8 cellular contexts compared by ENCODE assay signal in the genomic region with DNA sequence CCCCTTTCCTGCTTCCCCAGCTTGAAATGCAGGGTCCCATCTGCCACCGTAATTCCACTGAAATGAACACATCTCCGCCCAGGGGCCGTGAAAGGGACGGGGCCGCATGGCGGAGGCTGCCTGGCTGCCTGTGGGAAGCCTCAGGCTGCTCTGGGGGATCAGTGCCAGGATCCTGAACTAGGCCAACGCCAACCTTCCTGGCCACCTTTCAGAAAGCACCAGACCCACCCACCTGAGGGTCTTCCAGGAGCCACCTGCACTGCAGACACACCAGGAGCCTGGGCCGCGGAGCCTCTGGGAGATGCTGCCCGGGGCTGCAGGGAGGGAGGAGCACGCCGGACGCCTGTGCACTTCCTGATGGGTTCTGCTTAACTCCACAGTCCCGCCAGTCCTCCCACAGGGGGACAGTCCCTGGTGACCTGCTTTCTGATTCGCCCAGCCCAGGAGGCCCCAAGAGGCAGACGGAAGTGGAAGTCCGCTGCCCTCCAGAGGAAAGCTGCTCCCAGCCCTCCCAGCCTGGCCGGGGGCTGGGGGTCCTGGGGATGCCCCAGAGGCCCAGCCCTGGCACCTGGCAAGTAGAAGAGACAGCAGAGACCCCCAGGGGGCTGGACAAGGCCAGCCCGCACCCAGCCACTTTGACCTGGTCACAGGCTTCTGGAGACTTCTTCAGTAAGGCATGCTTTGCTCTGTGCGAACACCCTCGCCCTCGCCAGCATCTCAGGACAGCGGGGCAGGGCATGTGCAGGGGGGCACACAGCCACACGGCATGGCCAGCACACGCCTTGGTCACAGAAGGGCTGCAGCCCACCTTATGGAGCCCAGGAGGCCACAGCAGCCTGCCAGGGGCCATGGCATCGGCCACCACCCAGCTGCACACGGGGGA. TPM values are rescaled to one million over a fixed set of nuclear protein-coding genes. Genes with fewer than 3 reads are reported as not detected.
DNase-seq lines count a peak whose midpoint lies in the region; ATAC-seq and TF ChIP-seq lines count a peak whose summit lies in the region.

A gene with protein sequence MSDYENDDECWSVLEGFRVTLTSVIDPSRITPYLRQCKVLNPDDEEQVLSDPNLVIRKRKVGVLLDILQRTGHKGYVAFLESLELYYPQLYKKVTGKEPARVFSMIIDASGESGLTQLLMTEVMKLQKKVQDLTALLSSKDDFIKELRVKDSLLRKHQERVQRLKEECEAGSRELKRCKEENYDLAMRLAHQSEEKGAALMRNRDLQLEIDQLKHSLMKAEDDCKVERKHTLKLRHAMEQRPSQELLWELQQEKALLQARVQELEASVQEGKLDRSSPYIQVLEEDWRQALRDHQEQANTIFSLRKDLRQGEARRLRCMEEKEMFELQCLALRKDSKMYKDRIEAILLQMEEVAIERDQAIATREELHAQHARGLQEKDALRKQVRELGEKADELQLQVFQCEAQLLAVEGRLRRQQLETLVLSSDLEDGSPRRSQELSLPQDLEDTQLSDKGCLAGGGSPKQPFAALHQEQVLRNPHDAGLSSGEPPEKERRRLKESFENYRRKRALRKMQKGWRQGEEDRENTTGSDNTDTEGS (minus strand): TSS at position 370 of the 883 bp plus-strand sequence. CDS start 1,591 bp downstream, outside the sequence.

- H3K27me3 ChIP-seq in heart right ventricle (no peaks in the 10 kb centered on the region), smooth muscle cell (ENCODE audit: low read depth) (no peaks in the 10 kb centered on the region)
- H3K27me3 ChIP-seq in CD4-positive, alpha-beta memory T cell (ENCODE audit: insufficient read depth, low read length): no peaks in the 10 kb centered on the region

- H3K27me3 Mint-ChIP-seq in CD4-positive, alpha-beta memory T cell: no peaks in the 10 kb centered on the region

- H3K4me3 ChIP-seq in heart right ventricle (peak within 1 kb of the TSS in 7 of 10 donors; percentile 1 to 55 (median 29)), smooth muscle cell (no peak within 1 kb of the TSS)
- no peak within 1 kb of the TSS for H3K4me3 ChIP-seq in CD4-positive, alpha-beta memory T cell (ENCODE audit: low read length in 2 of 2)

- DNase-seq in SKM-1 treated with dmso at 0.1 percent for 144 hours (lab: John Stamatoyannopoulos, UW; ENCODE audit: unreplicated experiment) (peak; percentile 76), heart right ventricle (no peak), smooth muscle cell (lab: John Stamatoyannopoulos, UW; ENCODE audit: unreplicated experiment) (no peak), cortex of kidney (lab: John Stamatoyannopoulos, UW) (no peak)
- no peak for DNase-seq in CD4-positive, alpha-beta memory T cell

- TF ChIP-seq CTCF in heart right ventricle (IDR thresholded peaks at IDR 0.05) (no peak), smooth muscle cell (IDR thresholded peaks at IDR 0.05; ENCODE audit: borderline replicate concordance, insufficient read depth, poor library complexity, severe bottlenecking) (no peak)

- 67 to 68% methylated on average over 27 of the region's 27 CpGs for WGBS in heart right ventricle, 2 donors
- 81% methylated on average over 27 of the region's 27 CpGs for WGBS in smooth muscle cell (ENCODE audit: low lambda C conversion rate)

- intact Hi-C loops in heart right ventricle (cut with DNase I): no loop called here
- intact Hi-C loops in CD4-positive, alpha-beta memory T cell (cut with micrococcal nuclease): no loop called here

- H3K27ac ChIP-seq in heart right ventricle: peak within 1 kb of the TSS in 1 of 10 donors; percentile 72
- H3K27ac ChIP-seq in smooth muscle cell (ENCODE audit: low read depth): no peak within 1 kb of the TSS
- no peak within 1 kb of the TSS for H3K27ac ChIP-seq in CD4-positive, alpha-beta memory T cell (ENCODE audit: low read depth, low read length)

- no peaks in the 10 kb centered on the region for H3K36me3 Mint-ChIP-seq in CD4-positive, alpha-beta memory T cell

- no peaks in the 10 kb centered on the region for H3K79me2 ChIP-seq in smooth muscle cell (ENCODE audit: low read depth)

- H2AFZ ChIP-seq in smooth muscle cell (ENCODE audit: low read depth): no peak within 1 kb of the TSS

- H3K4me3 Mint-ChIP-seq in CD4-positive, alpha-beta memory T cell: no peak within 1 kb of the TSS

- H3K27ac Mint-ChIP-seq in CD4-positive, alpha-beta memory T cell: peak within 1 kb of the TSS in 2 of 7 donors; percentile 15 to 37

- H4K20me1 ChIP-seq in smooth muscle cell (ENCODE audit: low read depth): no peaks in the 10 kb centered on the region

- H3K9me3 ChIP-seq in heart right ventricle: no peaks in the 10 kb centered on the region
- no peaks in the 10 kb centered on the region for H3K9me3 ChIP-seq in smooth muscle cell (replicated peaks; ENCODE audit: low read depth)
- no peaks in the 10 kb centered on the region for H3K9me3 ChIP-seq in CD4-positive, alpha-beta memory T cell (ENCODE audit: control insufficient read depth in 1 of 2, low read length in 2 of 2)

- H3K36me3 ChIP-seq in heart right ventricle (peaks cover 0 to 25% (median 0%) of the 10 kb centered on the region in 9 donors), smooth muscle cell (ENCODE audit: low read depth) (no peaks in the 10 kb centered on the region)
- no peaks in the 10 kb centered on the region for H3K36me3 ChIP-seq in CD4-positive, alpha-beta memory T cell (ENCODE audit: insufficient read depth, low read length)

- H3K9me3 Mint-ChIP-seq in CD4-positive, alpha-beta memory T cell: no peaks in the 10 kb centered on the region

- no peaks in the 10 kb centered on the region for H3F3A ChIP-seq in smooth muscle cell (ENCODE audit: low read depth)

- H3K9ac ChIP-seq in smooth muscle cell (ENCODE audit: low read depth): no peak within 1 kb of the TSS

- ATAC-seq in GM19043 (IDR thresholded peaks at IDR 0.05; ENCODE audit: low read depth, unreplicated experiment) (peak; percentile 55), heart right ventricle (peak in 7 of 8 donors; percentile 21 to 56 (median 38)), HG03045 (IDR thresholded peaks at IDR 0.05; ENCODE audit: unreplicated experiment) (no peak), GM18873 (IDR thresholded peaks at IDR 0.05; ENCODE audit: low FRiP score, unreplicated experiment) (no peak)

- CTCF ChIA-PET in CD4-positive, alpha-beta memory T cell (lab: Charles Lee; ENCODE audit: partially characterized antibody): no interaction called here

- H3K4me1 ChIP-seq in heart right ventricle (peaks cover 0 to 32% (median 6%) of the 10 kb centered on the region in 9 donors), smooth muscle cell (ENCODE audit: low read depth) (peaks cover 12% of the 10 kb centered on the region)
- no peaks in the 10 kb centered on the region for H3K4me1 ChIP-seq in CD4-positive, alpha-beta memory T cell (ENCODE audit: insufficient read depth, low read length)

- peak within 1 kb of the TSS; percentile 60 for H3K4me2 ChIP-seq in smooth muscle cell

- POLR2A ChIA-PET in CD4-positive, alpha-beta memory T cell (lab: Charles Lee; ENCODE audit: partially characterized antibody): no interaction called here

- H3K4me1 Mint-ChIP-seq in CD4-positive, alpha-beta memory T cell: no peaks in the 10 kb centered on the region

RNA-seq across cellular contexts. Expression of the gene that starts here (rescaled TPM):
- total RNA-seq in heart right ventricle (1 to 10 TPM in 5 of 10 donors, under 1 TPM in 4, not detected in 1; 0.21 to 2.0 (median 1.1) TPM), smooth muscle cell (0.94 and 1.2 TPM in 2 replicates)
- polyA plus RNA-seq in heart right ventricle (1 to 10 TPM; 1.3 to 1.6 TPM), smooth muscle cell (1.9 and 3.0 TPM in 2 replicates)
- total RNA-seq in CD4-positive, alpha-beta memory T cell: 1 to 10 TPM in 1 of 2 experiments, under 1 TPM in 1; 0.70 to 1.2 TPM
- under 1 TPM in 1 of 2 donors, not detected in 1; 0.41 TPM for polyA plus RNA-seq in CD4-positive, alpha-beta memory T cell

Comparison
In these comparisons a context has a peak if more than half of its experiments do, and no peak if none do; other contexts are left out.
1. ATAC-seq: peak in GM19043 (single experiment) and heart right ventricle (7 of 8); none in HG03045 (single experiment) and GM18873 (single experiment).
2. H3K4me3 ChIP-seq: peak in heart right ventricle (7 of 10); none in smooth muscle cell (single experiment) and CD4-positive, alpha-beta memory T cell (0 of 2).